7 cellular contexts compared by ENCODE assay signal in genomic region chr15:74108611-74109010, GRCh38. TPM values are rescaled to one million over a fixed set of nuclear protein-coding genes. Genes with fewer than 3 reads are reported as not detected.
"Had no signal": no experiment of that assay in that cellular context is flagged by ENCODE, and none has a peak within 500 bp of the region (broad histone marks: within the 10 kb centered on the region; RNA-seq: fewer than 3 reads in every experiment).

No MANE protein-coding gene starts in this region.

RNA-seq across cellular contexts. Expression of gene ISLR2, which starts 21.8 kb away (rescaled TPM):
- total RNA-seq: activated CD4-positive, alpha-beta T cell treated with anti-CD3 and anti-CD28 coated beads, Interleukin-2, amount 10 ng/mL, durations not matched to agents 24 days and 14 days; endothelial cell of umbilical vein; liver; naive thymus-derived CD8-positive, alpha-beta T cell had no signal
- polyA plus RNA-seq: endothelial cell of umbilical vein; naive thymus-derived CD8-positive, alpha-beta T cell had no signal

RNA-seq across cellular contexts. Expression of gene GOLGA6A, which starts 26.3 kb away (rescaled TPM):
- total RNA-seq: activated CD4-positive, alpha-beta T cell treated with anti-CD3 and anti-CD28 coated beads, Interleukin-2, amount 10 ng/mL, durations not matched to agents 24 days and 14 days; endothelial cell of umbilical vein; esophagus squamous epithelium; mucosa of gallbladder; right cardiac atrium had no signal
- polyA plus RNA-seq: endothelial cell of umbilical vein, right cardiac atrium had no signal
